Comparison of ENCODE assay signal across 21 cellular contexts in the genomic region with DNA sequence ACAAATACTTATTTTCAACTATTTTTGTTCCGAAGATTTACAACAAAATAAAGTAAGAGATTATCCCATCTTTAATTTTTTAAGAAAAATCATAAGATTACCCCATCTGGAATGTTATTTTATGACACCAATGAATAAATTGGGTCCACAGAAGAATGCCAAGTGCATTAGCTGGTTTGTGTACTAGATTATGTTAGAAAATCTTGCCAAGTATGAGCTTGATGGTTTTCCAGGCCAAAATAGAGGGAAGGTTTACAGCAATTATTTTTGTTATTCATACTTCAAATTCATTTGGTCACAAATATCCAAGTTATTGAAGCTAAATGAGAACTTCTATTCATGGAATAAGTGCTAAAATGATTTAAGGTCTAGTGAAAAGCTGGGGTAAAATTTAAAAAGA.
"Had no signal": no experiment of that assay in that cellular context is flagged by ENCODE, and none has a peak within 500 bp of the region (broad histone marks: within the 10 kb centered on the region; RNA-seq: fewer than 3 reads in every experiment).

No MANE protein-coding gene starts in this region.

- H3K4me2 ChIP-seq: SK-N-SH had no signal

- H3K27ac ChIP-seq: ascending aorta, Peyer's patch, RWPE1, SJCRH30, VCaP had no signal

- DNase-seq: activated CD4-positive, alpha-beta T cell treated with anti-CD3 and anti-CD28 coated beads for 36 hours; activated CD8-positive, alpha-beta memory T cell treated with anti-CD3 and anti-CD28 coated beads, Interleukin-2, amount 50 U/mL, for 4 hours; activated CD8-positive, alpha-beta T cell treated with anti-CD3 and anti-CD28 coated beads for 36 hours; activated naive CD4-positive, alpha-beta T cell; activated T-cell treated with anti-CD3 and anti-CD28 coated beads, Interleukin-2, amount 50 U/mL, for 72 hours; amniotic stem cell; NCI-H1092; NCI-H1417 treated with DMSO at 0.1 percent for 48 hours; NCI-H1694; NCI-H2029; NCI-H2107; NCI-H345; NCI-H524; Peyer's patch; Right ventricle myocardium superior; SJCRH30; SK-N-SH; T-helper 1 cell had no signal

- H3K4me3 ChIP-seq: ascending aorta, Peyer's patch, SJCRH30 had no signal

- H3K36me3 ChIP-seq: ascending aorta, Peyer's patch, SJCRH30 had no signal

- H3K9ac ChIP-seq: SK-N-SH had no signal

- H3K27me3 ChIP-seq: ascending aorta, Peyer's patch, SJCRH30 had no signal

- H3K9me2 ChIP-seq: SK-N-SH had no signal

- H3K4me1 ChIP-seq: ascending aorta, Peyer's patch had no signal

- H3K9me3 ChIP-seq: ascending aorta, Peyer's patch, SJCRH30, SK-N-SH had no signal
